25 cellular contexts compared by ENCODE assay signal in the genomic region with DNA sequence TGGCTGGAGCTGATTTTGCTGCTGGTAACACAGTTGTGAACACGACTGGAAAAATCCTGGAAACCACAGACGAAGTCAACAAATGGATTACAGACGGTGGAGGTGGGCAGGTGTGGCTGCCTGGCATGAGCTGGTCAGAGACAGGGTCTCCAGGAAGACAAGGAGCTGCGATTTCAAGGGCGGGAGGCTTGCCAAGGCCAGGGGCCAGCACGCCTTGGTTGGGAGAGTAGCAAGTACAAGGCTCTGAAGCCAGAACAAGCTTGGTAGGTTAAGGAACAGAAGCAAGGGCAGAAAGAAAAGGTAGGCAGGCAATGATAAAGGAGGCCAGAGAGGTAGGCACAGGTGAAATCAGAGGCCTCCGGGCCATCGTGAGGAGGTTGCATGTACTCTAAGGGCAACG. TPM values are rescaled to one million over a fixed set of nuclear protein-coding genes. Genes with fewer than 3 reads are reported as not detected.
"Had no signal": no experiment of that assay in that cellular context is flagged by ENCODE, and none has a peak within 500 bp of the region (broad histone marks: within the 10 kb centered on the region; RNA-seq: fewer than 3 reads in every experiment).

No MANE protein-coding gene starts in this region.

- H3K4me1 Mint-ChIP-seq: IgD-negative memory B cell had no signal

- H3K9me3 Mint-ChIP-seq: IgD-negative memory B cell had no signal

- H3K4me3 Mint-ChIP-seq: IgD-negative memory B cell had no signal

- ATAC-seq: K562, Panc1, PC-3 had no signal

- H3K27ac Mint-ChIP-seq: IgD-negative memory B cell had no signal

- H3K4me2 ChIP-seq: KMS-11, SK-N-SH had no signal

- H3K9me2 ChIP-seq: SK-N-SH had no signal

- H3K9me3 ChIP-seq: SK-N-SH had no signal

- H3K36me3 Mint-ChIP-seq: IgD-negative memory B cell had no signal

- DNase-seq: Kasumi-1, MM.1S, NCI-H1092 treated with DMSO at 0.1 percent for 48 hours, NCI-H1436, NCI-H187, NCI-H2029, NCI-H2081 treated with DMSO at 0.1 percent for 48 hours, NCI-H2171, NCI-H226, NCI-H446, NCI-H510A, NCI-H524 treated with DMSO at 0.1 percent for 48 hours, NCI-H69, NCI-H774, PC-3, SHP77, SK-N-SH had no signal

- H3K4me3 ChIP-seq: K562 had no signal

- H3K9ac ChIP-seq: KMS-11, SK-N-SH had no signal

- H3K27ac ChIP-seq: HL-60, KMS-11, RWPE1 had no signal

RNA-seq across cellular contexts. Expression of a gene that starts 50.7 kb away (rescaled TPM):
- total RNA-seq: K562, M059J, PC-3, SK-MEL-5 had no signal
- polyA plus RNA-seq: IgD-negative memory B cell, K562, SK-N-SH had no signal
